Comparison of ENCODE assay signal across 27 cellular contexts in the genomic region with DNA sequence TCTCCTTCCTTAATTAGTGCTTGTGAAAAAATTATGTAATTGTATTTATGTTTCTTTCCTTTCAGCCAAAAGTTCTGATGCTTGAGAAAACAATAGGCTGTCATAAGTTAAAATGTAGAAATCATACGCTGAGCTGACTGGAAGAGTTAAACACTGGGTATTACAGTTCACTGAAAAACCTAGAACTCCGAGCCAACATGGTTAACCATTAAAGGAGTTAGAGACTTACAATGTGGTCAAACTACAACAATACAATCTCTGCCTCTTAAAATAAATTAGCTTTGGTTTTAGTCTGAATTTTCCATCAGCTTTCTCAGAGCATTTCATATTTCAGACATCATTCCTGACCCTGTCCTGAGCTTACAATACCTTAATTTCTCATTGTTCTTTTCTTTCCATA.
DNase-seq lines count a peak whose midpoint lies in the region; ATAC-seq, FAIRE-seq and TF ChIP-seq lines count a peak whose summit lies in the region.
"Had no signal": no experiment of that assay in that cellular context is flagged by ENCODE, and none has a peak within 500 bp of the region (broad histone marks: within the 10 kb centered on the region; RNA-seq: fewer than 3 reads in every experiment).

No MANE protein-coding gene starts in this region.

- DNase-seq in ACHN (peak; percentile 58), coronary artery (ENCODE audit: low spot score) (no peak), kidney tubule cell (ENCODE audit: low spot score) (peak; percentile 45), sigmoid colon (no peak), T1000 (lab: John Stamatoyannopoulos, UW) (no peak), H4 (ENCODE audit: low spot score) (no peak), GM12891 (ENCODE audit: insufficient read length, low spot score) (no peak)
- DNase-seq: activated CD4-positive, alpha-beta T cell treated with anti-CD3 and anti-CD28 coated beads for 36 hours; activated CD8-positive, alpha-beta memory T cell treated with anti-CD3 and anti-CD28 coated beads for 24 hours; activated gamma-delta T cell; activated naive CD8-positive, alpha-beta T cell treated with anti-CD3 and anti-CD28 coated beads, Interleukin-2, amount 50 U/mL, for 24 hours; activated T-cell treated with anti-CD3 and anti-CD28 coated beads, Interleukin-2, amount 50 U/mL, for 1 hour; BE2C; body of pancreas; DMS153; heart right ventricle; Karpas-422; NCI-H1436; occipital lobe; OCI-M1; spleen; stimulated activated CD4-positive, alpha-beta T cell treated with anti-CD3 and anti-CD28 coated beads, Interleukin-2, amount 100 ng/mL, for 48 hours; T-helper 2 cell had no signal

- WGBS in sigmoid colon, 2 donors: 12 to 51% methylated on average over 2 of the region's 2 CpGs

- peaks cover 0 to 32% (median 21%) of the 10 kb centered on the region in 4 donors for H3K4me1 ChIP-seq in sigmoid colon
- H3K4me1 ChIP-seq: BE2C, heart right ventricle, right atrium auricular region, spleen had no signal

- TF ChIP-seq POLR2A in sigmoid colon (IDR thresholded peaks at IDR 0.05) (no peak), GM12891 (IDR thresholded peaks at IDR 0.05; ENCODE audit: low read depth, low read length) (no peak)

- intact Hi-C loops in sigmoid colon (cut with DNase I): no loop called here

- peaks cover 0 to 36% (median 4%) of the 10 kb centered on the region in 4 donors for H3K36me3 ChIP-seq in sigmoid colon
- H3K36me3 ChIP-seq: BE2C, right atrium auricular region, spleen had no signal

- in situ Hi-C loops in ACHN (cut with HindIII; ENCODE audit: low pct_ligation_motif_present, low pct_unique_long_range_greater_than_20kb, low sequenced_read_pairs): no loop called here

- TF ChIP-seq EP300 in sigmoid colon (IDR thresholded peaks at IDR 0.05): no peak

- H3K27ac ChIP-seq in coronary artery: peak overlapping the region; percentile 44 to 58
- H3K27ac ChIP-seq in sigmoid colon: peak overlapping the region; percentile 39 to 64 (median 61)
- H3K27ac ChIP-seq: body of pancreas, heart right ventricle, HL-60, right atrium auricular region, spleen had no signal

- no peak for ATAC-seq in HG02840 (IDR thresholded peaks at IDR 0.05; ENCODE audit: low FRiP score, unreplicated experiment)
- ATAC-seq: activated CD4-positive, alpha-beta T cell treated with anti-CD3 and anti-CD28 coated beads for 36 hours; activated naive CD8-positive, alpha-beta T cell treated with anti-CD3 and anti-CD28 coated beads, Interleukin-2, amount 50 U/mL, for 24 hours; body of pancreas; GM23338; heart right ventricle had no signal

- H3K27me3 ChIP-seq in sigmoid colon: no peaks in the 10 kb centered on the region
- H3K27me3 ChIP-seq: BE2C, body of pancreas, heart right ventricle, right atrium auricular region, spleen had no signal

- FAIRE-seq in GM12891 (lab: Jason Lieb, UNC): no peak

- peak overlapping the region; percentile 26 for H3K4me3 ChIP-seq in coronary artery
- H3K4me3 ChIP-seq in sigmoid colon: no peak overlapping the region
- H3K4me3 ChIP-seq: body of pancreas, GM23338, heart right ventricle, right atrium auricular region, spleen had no signal

- TF ChIP-seq CTCF in coronary artery (IDR thresholded peaks at IDR 0.05) (no peak), sigmoid colon (IDR thresholded peaks at IDR 0.05) (no peak)

- no peaks in the 10 kb centered on the region for H3K9me3 ChIP-seq in sigmoid colon
- H3K9me3 ChIP-seq: BE2C, body of pancreas, heart right ventricle, right atrium auricular region, spleen had no signal

TF ChIP-seq in GM12891, 5 proteins besides CTCF, POLR2A, EP300 and RAD21:
- no peak for TF ChIP-seq POU2F2 (IDR thresholded peaks at IDR 0.05; ENCODE audit: low read depth, low read length)
- no peak for TF ChIP-seq POLR2AphosphoS5 (IDR thresholded peaks at IDR 0.05; ENCODE audit: low read depth, low read length)
- no peak for TF ChIP-seq PAX5 (IDR thresholded peaks at IDR 0.05; ENCODE audit: insufficient read depth, low read length, severe bottlenecking)
- no peak for TF ChIP-seq SPI1 (IDR thresholded peaks at IDR 0.05; ENCODE audit: low read depth, low read length)
- no peak for TF ChIP-seq TAF1 (IDR thresholded peaks at IDR 0.05; ENCODE audit: low read depth, low read length)
TF ChIP-seq in GM12891: peak in this region for 0.

Comparison
In these comparisons a context has a peak if more than half of its experiments do, and no peak if none do; other contexts are left out.
1. DNase-seq: peak in ACHN (single experiment) and kidney tubule cell (single experiment); none in coronary artery (single experiment), sigmoid colon (single experiment), T1000 (single experiment), H4 (single experiment) and GM12891 (single experiment).